ENCODE assay signal across 9 cellular contexts in the genomic region with DNA sequence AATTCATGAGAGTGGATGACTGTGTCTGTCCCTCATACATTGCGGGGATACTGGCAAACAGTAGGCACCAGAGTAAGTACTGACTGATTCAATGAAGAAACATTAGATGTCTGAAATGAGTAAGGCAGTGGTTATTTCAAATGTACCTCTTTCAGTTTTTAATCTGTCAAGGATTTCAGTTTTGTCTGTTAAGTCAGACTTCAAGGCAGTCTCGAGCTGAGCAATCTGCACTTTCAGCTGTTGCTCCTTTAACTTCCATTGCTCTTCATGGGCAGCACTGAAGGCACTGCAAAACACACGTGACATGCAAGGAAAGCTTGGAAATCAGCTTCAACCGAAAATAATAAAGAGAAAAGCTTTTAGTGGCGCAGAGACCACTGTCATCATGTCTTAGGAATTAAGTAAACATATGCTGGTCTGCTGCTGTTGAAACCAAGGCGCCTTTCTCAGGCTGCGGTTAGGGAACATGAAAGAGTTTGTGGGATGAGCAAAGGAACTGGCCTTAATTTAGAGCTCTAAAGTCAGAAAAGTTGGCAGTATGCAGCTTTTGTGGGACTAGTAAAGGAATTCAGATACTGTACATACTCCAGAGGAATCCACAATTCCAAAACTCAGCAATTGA.
DNase-seq lines count a peak whose midpoint lies in the region; ATAC-seq, FAIRE-seq and TF ChIP-seq lines count a peak whose summit lies in the region.
"Had no signal": no experiment of that assay in that cellular context is flagged by ENCODE, and none has a peak within 500 bp of the region (broad histone marks: within the 10 kb centered on the region; RNA-seq: fewer than 3 reads in every experiment).

No MANE protein-coding gene starts in this region.

- no peak for FAIRE-seq in HTR-8/SVneo (lab: Jason Lieb, UNC)

- H3K4me3 ChIP-seq in astrocyte of the cerebellum (ENCODE audit: low read depth, low read length): no peak overlapping the region

- in situ Hi-C loops in astrocyte of the cerebellum (cut with HindIII; ENCODE audit: low sequenced_read_pairs): loop anchor here (5.0 kb wide), 1 partner anchor 32 kb away; no protein-coding TSS in a partner anchor

- TF ChIP-seq CTCF in astrocyte of the cerebellum (IDR thresholded peaks at IDR 0.05; ENCODE audit: low read depth, low read length, missing control alignments): no peak

- DNase-seq in astrocyte of the cerebellum (ENCODE audit: low read depth) (peak; percentile 59), HTR-8/SVneo (ENCODE audit: insufficient read length, low spot score) (no peak), SW 1271 (lab: John Stamatoyannopoulos, UW) (no peak), LoVo (ENCODE audit: low spot score) (no peak)
- DNase-seq in stimulated activated CD4-positive, alpha-beta T cell treated with anti-CD3 and anti-CD28 coated beads, Interleukin-1b, Interleukin-23, amount 100 ng/mL, for 48 hours: peak; percentile 41
- DNase-seq: NCI-H1694, T1000 had no signal

- ATAC-seq in GM18511 (IDR thresholded peaks at IDR 0.05; ENCODE audit: unreplicated experiment) (peak; percentile 78), HG02588 (IDR thresholded peaks at IDR 0.05; ENCODE audit: unreplicated experiment) (peak; percentile 68)

Comparison
In these comparisons a context has a peak if more than half of its experiments do, and no peak if none do; other contexts are left out.
1. DNase-seq: peak in astrocyte of the cerebellum (single experiment) and stimulated activated CD4-positive, alpha-beta T cell treated with anti-CD3 and anti-CD28 coated beads, Interleukin-1b, Interleukin-23, amount 100 ng/mL, for 48 hours (single experiment); none in HTR-8/SVneo (single experiment), SW 1271 (0 of 2) and LoVo (single experiment).